In genomic region chr15:52261498-52262242, GRCh38 we compare ENCODE assay signal across 8 cellular contexts. TPM values are rescaled to one million over a fixed set of nuclear protein-coding genes. Genes with fewer than 3 reads are reported as not detected.
A peak's percentile ranks its signal among the peaks of the same experiment; 100 is the strongest.
DNase-seq lines count a peak whose midpoint lies in the region; ATAC-seq and TF ChIP-seq lines count a peak whose summit lies in the region.

No MANE protein-coding gene starts in this region.

- H3K27me3 ChIP-seq in PC-9 (ENCODE audit: insufficient read depth, low read depth) (no peaks in the 10 kb centered on the region), adrenal gland (no peaks in the 10 kb centered on the region), right atrium auricular region (no peaks in the 10 kb centered on the region), sigmoid colon (no peaks in the 10 kb centered on the region)

- TF ChIP-seq EP300 in sigmoid colon (IDR thresholded peaks at IDR 0.05), result no peak

- H3K4me1 ChIP-seq in PC-9 (replicated peaks; ENCODE audit: insufficient read depth), result peaks cover 26% of the 10 kb centered on the region
- no peaks in the 10 kb centered on the region for H3K4me1 ChIP-seq in adrenal gland (replicated peaks in 1 of 2)
- H3K4me1 ChIP-seq in right atrium auricular region, result peaks cover 0 to 30% of the 10 kb centered on the region in 2 donors
- H3K4me1 ChIP-seq in sigmoid colon, result peaks cover 2 to 15% (median 13%) of the 10 kb centered on the region in 4 donors

- H3K4me3 ChIP-seq in PC-9, result 0 out of 2 replicates have a peak overlapping the region, but pooled peaks have one; percentile 17
- no peak overlapping the region for H3K4me3 ChIP-seq in adrenal gland
- H3K4me3 ChIP-seq in right atrium auricular region, result no peak overlapping the region
- no peak overlapping the region for H3K4me3 ChIP-seq in sigmoid colon

- H3K36me3 ChIP-seq in PC-9 (ENCODE audit: low read depth), result peaks cover 3% of the 10 kb centered on the region; the same call in 1 of the 2 replicates
- no peaks in the 10 kb centered on the region for H3K36me3 ChIP-seq in adrenal gland (replicated peaks in 1 of 2)
- H3K36me3 ChIP-seq in right atrium auricular region, result no peaks in the 10 kb centered on the region
- H3K36me3 ChIP-seq in sigmoid colon, result no peaks in the 10 kb centered on the region

- peak overlapping the region; percentile 73 for H3K4me2 ChIP-seq in PC-9

- no peaks in the 10 kb centered on the region for H3K9me2 ChIP-seq in PC-9 (ENCODE audit: insufficient read depth)

- H4K20me1 ChIP-seq in PC-9 (ENCODE audit: insufficient read depth), result no peaks in the 10 kb centered on the region

- intact Hi-C loops in PC-9 (cut with micrococcal nuclease; ENCODE audit: unreplicated experiment) (loop anchor here (1.0 kb wide), 5 partner anchors 9 to 418 kb away; partner anchors contain the start of genes ARPP19 and ATOSA), adrenal gland (cut with DNase I) (no loop called here), sigmoid colon (cut with DNase I) (loop anchor here (5.0 kb wide), 1 partner anchor 306 kb away; the partner anchor contains the start of gene ARPP19)

- TF ChIP-seq CTCF in PC-9 (conservative IDR thresholded peaks at IDR 0.05) (0 out of 2 replicates have a peak, but pooled peaks have one; percentile 26), adrenal gland (IDR thresholded peaks at IDR 0.05) (no peak), right atrium auricular region (IDR thresholded peaks at IDR 0.05) (no peak), sigmoid colon (IDR thresholded peaks at IDR 0.05) (peak in 1 of 4 experiments; percentile 22)

- H3K9me3 ChIP-seq in PC-9 (ENCODE audit: insufficient read depth, low read depth) (no peaks in the 10 kb centered on the region), adrenal gland (replicated peaks in 1 of 3) (no peaks in the 10 kb centered on the region), right atrium auricular region (no peaks in the 10 kb centered on the region), sigmoid colon (no peaks in the 10 kb centered on the region)

- POLR2A ChIA-PET in PC-9 (lab: Charles Lee; ENCODE audit: unreplicated experiment), result interaction anchor here (0.5 to 1.2 kb wide), 9 partner anchors 11 to 392 kb away, joined by 3 to 25 read pairs (median 4); partner anchors contain the start of gene ARPP19

- CTCF ChIA-PET in PC-9 (lab: Charles Lee), result interaction anchor here (0.5 to 2.0 kb wide), 9 partner anchors 27 to 1107 kb away, joined by 3 to 7 read pairs (median 3); no protein-coding TSS in a partner anchor

- H3K27ac ChIP-seq in PC-9, result peak overlapping the region; percentile 95
- peak overlapping the region in 1 of 5 donors; percentile 45 for H3K27ac ChIP-seq in adrenal gland
- H3K27ac ChIP-seq in right atrium auricular region, result peak overlapping the region; percentile 37 to 63
- peak overlapping the region; percentile 44 to 81 (median 52) for H3K27ac ChIP-seq in sigmoid colon

- TF ChIP-seq POLR2A in adrenal gland (IDR thresholded peaks at IDR 0.05) (no peak), sigmoid colon (IDR thresholded peaks at IDR 0.05) (no peak)

- no peaks in the 10 kb centered on the region for H3K79me2 ChIP-seq in PC-9 (ENCODE audit: low read depth)

- peaks cover 21% of the 10 kb centered on the region; the same call in 1 of the 2 replicates for H3F3A ChIP-seq in PC-9 (ENCODE audit: insufficient read depth, low read depth)

- peak; percentile 83 for DNase-seq in AG08395 (ENCODE audit: low spot score)
- DNase-seq in PC-9, result peak; percentile 90 to 95
- peak; percentile 30 to 71 (median 32) for DNase-seq in adrenal gland
- peak; percentile 77 for DNase-seq in right atrium auricular region (ENCODE audit: low spot score)
- peak; percentile 73 for DNase-seq in sigmoid colon
- no peak for DNase-seq in NCI-H82 (lab: John Stamatoyannopoulos, UW)

- no peak overlapping the region; the same call in 1 of the 2 replicates for H2AFZ ChIP-seq in PC-9

- 40 to 52% (median 47%) methylated on average over 6 to 8 of the region's 8 CpGs for WGBS in adrenal gland, 4 donors
- 34 to 63% methylated on average over 8 of the region's 8 CpGs for WGBS in sigmoid colon, 2 donors

- peak; percentile 98 for ATAC-seq in GM18861 (IDR thresholded peaks at IDR 0.05; ENCODE audit: unreplicated experiment)
- ATAC-seq in HG03025 (IDR thresholded peaks at IDR 0.05; ENCODE audit: low FRiP score, unreplicated experiment), result peak; percentile 96

- BruUV-seq in PC-9 (replicated peaks; lab: Mats Ljungman, UMichigan), result TSS peak; percentile 65

RNA-seq across cellular contexts. Expression of gene MYO5C, which starts 33.9 kb away (rescaled TPM):
- total RNA-seq in PC-9 (2021), result 35.6 and 41.1 TPM in 2 replicates
- 10 to 100 TPM in 1 of 8 donors, 1 to 10 TPM in 7; 2.1 to 10.7 (median 4.4) TPM for total RNA-seq in adrenal gland
- 1 to 10 TPM in 2 of 3 donors, under 1 TPM in 1; 0.81 to 2.6 (median 2.1) TPM for polyA plus RNA-seq in adrenal gland
- 1 to 10 TPM; 2.0 to 5.3 TPM for total RNA-seq in right atrium auricular region
- 10 to 100 TPM in 1 of 4 donors, 1 to 10 TPM in 3; 3.6 to 11.9 (median 5.3) TPM for total RNA-seq in sigmoid colon
- polyA plus RNA-seq in sigmoid colon, result 10 to 100 TPM; 12.0 to 16.5 (median 16.4) TPM

Comparison
In these comparisons a context has a peak if more than half of its experiments do, and no peak if none do; other contexts are left out.
1. intact Hi-C loops: an anchor here in PC-9 (1.0 kb wide) and sigmoid colon (5.0 kb wide); none called in adrenal gland.